ENCODE assay signal across 9 cellular contexts in the genomic region with DNA sequence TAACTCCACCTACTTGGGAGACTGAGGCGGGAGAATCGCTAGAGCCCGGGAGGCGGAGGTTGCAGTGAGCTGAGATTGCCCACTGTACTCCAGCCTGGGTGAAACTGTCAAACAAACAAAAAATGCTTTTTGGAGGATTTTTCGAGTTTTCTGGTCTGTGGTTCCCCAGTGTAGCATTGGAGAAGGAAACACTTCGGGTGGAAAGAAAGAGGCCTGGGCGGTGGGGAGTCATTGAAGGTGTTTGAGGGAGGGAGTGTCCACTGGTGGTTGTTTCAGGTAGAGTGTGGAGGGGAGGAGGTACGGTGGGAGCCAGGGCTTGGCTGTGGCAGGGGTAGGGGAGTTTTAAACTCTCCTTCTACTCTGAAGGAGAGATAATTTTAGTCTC. TPM values are rescaled to one million over a fixed set of nuclear protein-coding genes. Genes with fewer than 3 reads are reported as not detected.
DNase-seq lines count a peak whose midpoint lies in the region; ATAC-seq and TF ChIP-seq lines count a peak whose summit lies in the region.
"Had no signal": no experiment of that assay in that cellular context is flagged by ENCODE, and none has a peak within 500 bp of the region (broad histone marks: within the 10 kb centered on the region; RNA-seq: fewer than 3 reads in every experiment).

No MANE protein-coding gene starts in this region.

- intact Hi-C loops in activated T-helper 1 cell treated with anti-CD3 and anti-CD28 coated beads, Interleukin-12 subunit alpha, Interleukin-12 subunit beta, Interleukin-2, Interleukin-4 antibody, amounts not matched to agents 30 ng/mL and 10 ng/mL and 1 ng/mL, durations not matched to agents 14 hours and 24 hours and 36 hours (cut with micrococcal nuclease) = loop anchor here (2.0 kb wide), 1 partner anchor 43 kb away; no protein-coding TSS in a partner anchor

- H3K36me3 Mint-ChIP-seq in activated T-helper 1 cell treated with anti-CD3 and anti-CD28 coated beads, Interleukin-12 subunit alpha, Interleukin-12 subunit beta, Interleukin-2, Interleukin-4 antibody, amounts not matched to agents 30 ng/mL and 10 ng/mL and 1 ng/mL, durations not matched to agents 14 hours and 24 hours and 36 hours (ENCODE audit: low read depth) = peaks cover 24% of the 10 kb centered on the region
- H3K36me3 Mint-ChIP-seq in stimulated activated effector memory CD8-positive, alpha-beta T cell treated with anti-CD3 and anti-CD28 coated beads, Interleukin-12 subunit alpha, Interleukin-12 subunit beta, amount 100 ng/mL, for 72 hours = peaks cover 33% of the 10 kb centered on the region

- no peaks in the 10 kb centered on the region for H3K9me3 ChIP-seq in iPS-15b (ENCODE audit: control insufficient read depth, insufficient read depth, low read length)

- H3K4me1 Mint-ChIP-seq in activated T-helper 1 cell treated with anti-CD3 and anti-CD28 coated beads, Interleukin-12 subunit alpha, Interleukin-12 subunit beta, Interleukin-2, Interleukin-4 antibody, amounts not matched to agents 30 ng/mL and 10 ng/mL and 1 ng/mL, durations not matched to agents 14 hours and 24 hours and 36 hours (ENCODE audit: low read depth) = peaks cover 56% of the 10 kb centered on the region
- H3K4me1 Mint-ChIP-seq in stimulated activated effector memory CD8-positive, alpha-beta T cell treated with anti-CD3 and anti-CD28 coated beads, Interleukin-12 subunit alpha, Interleukin-12 subunit beta, amount 100 ng/mL, for 72 hours = peaks cover 66% of the 10 kb centered on the region

- TF ChIP-seq CTCF in HL-60 (IDR thresholded peaks at IDR 0.05; ENCODE audit: insufficient read depth, low read length) = no peak

- peak overlapping the region; percentile 6 for H3K9ac ChIP-seq in iPS-15b (ENCODE audit: low read depth, low read length)

- H3K27me3 Mint-ChIP-seq in activated T-helper 1 cell treated with anti-CD3 and anti-CD28 coated beads, Interleukin-12 subunit alpha, Interleukin-12 subunit beta, Interleukin-2, Interleukin-4 antibody, amounts not matched to agents 30 ng/mL and 10 ng/mL and 1 ng/mL, durations not matched to agents 14 hours and 24 hours and 36 hours (ENCODE audit: insufficient read depth) = no peaks in the 10 kb centered on the region

- H3K27ac Mint-ChIP-seq in activated T-helper 1 cell treated with anti-CD3 and anti-CD28 coated beads, Interleukin-12 subunit alpha, Interleukin-12 subunit beta, Interleukin-2, Interleukin-4 antibody, amounts not matched to agents 30 ng/mL and 10 ng/mL and 1 ng/mL, durations not matched to agents 14 hours and 24 hours and 36 hours = peak overlapping the region; percentile 98
- H3K27ac Mint-ChIP-seq in stimulated activated effector memory CD8-positive, alpha-beta T cell treated with anti-CD3 and anti-CD28 coated beads, Interleukin-12 subunit alpha, Interleukin-12 subunit beta, amount 100 ng/mL, for 72 hours = peak overlapping the region; percentile 96

- H3K4me1 ChIP-seq in iPS-15b (ENCODE audit: control insufficient read depth, insufficient read depth, low read length) = peaks cover 6% of the 10 kb centered on the region

- peak overlapping the region; percentile 100 for H3K4me3 Mint-ChIP-seq in activated T-helper 1 cell treated with anti-CD3 and anti-CD28 coated beads, Interleukin-12 subunit alpha, Interleukin-12 subunit beta, Interleukin-2, Interleukin-4 antibody, amounts not matched to agents 30 ng/mL and 10 ng/mL and 1 ng/mL, durations not matched to agents 14 hours and 24 hours and 36 hours
- peak overlapping the region; percentile 99 for H3K4me3 Mint-ChIP-seq in stimulated activated effector memory CD8-positive, alpha-beta T cell treated with anti-CD3 and anti-CD28 coated beads, Interleukin-12 subunit alpha, Interleukin-12 subunit beta, amount 100 ng/mL, for 72 hours

- ATAC-seq in stimulated activated effector memory CD8-positive, alpha-beta T cell treated with anti-CD3 and anti-CD28 coated beads, Interleukin-12 subunit alpha, Interleukin-12 subunit beta, amount 100 ng/mL, for 72 hours = no peak
- no peak for ATAC-seq in HG03521 (IDR thresholded peaks at IDR 0.05; ENCODE audit: unreplicated experiment)

- peaks cover 15% of the 10 kb centered on the region for H3K36me3 ChIP-seq in iPS-15b (ENCODE audit: control insufficient read depth, insufficient read depth, low read length)

- H3K27me3 ChIP-seq in HL-60 (ENCODE audit: insufficient read depth, poor library complexity, severe bottlenecking) (no peaks in the 10 kb centered on the region), iPS-15b (ENCODE audit: control insufficient read depth, insufficient read depth, low read length) (no peaks in the 10 kb centered on the region)

- no peaks in the 10 kb centered on the region for H3K9me3 Mint-ChIP-seq in activated T-helper 1 cell treated with anti-CD3 and anti-CD28 coated beads, Interleukin-12 subunit alpha, Interleukin-12 subunit beta, Interleukin-2, Interleukin-4 antibody, amounts not matched to agents 30 ng/mL and 10 ng/mL and 1 ng/mL, durations not matched to agents 14 hours and 24 hours and 36 hours
- no peaks in the 10 kb centered on the region for H3K9me3 Mint-ChIP-seq in stimulated activated effector memory CD8-positive, alpha-beta T cell treated with anti-CD3 and anti-CD28 coated beads, Interleukin-12 subunit alpha, Interleukin-12 subunit beta, amount 100 ng/mL, for 72 hours

- no peak overlapping the region for H3K27ac ChIP-seq in HL-60 (replicated peaks)

- DNase-seq in HL-60 (ENCODE audit: low read depth in 1 of 2, low spot score in 1 of 2) (no peak), SK-N-DZ (ENCODE audit: low spot score) (no peak)
- no peak for DNase-seq in activated T-helper 1 cell treated with anti-CD3 and anti-CD28 coated beads, Interleukin-12 subunit alpha, Interleukin-12 subunit beta, Interleukin-2, Interleukin-4 antibody, amounts not matched to agents 30 ng/mL and 10 ng/mL and 1 ng/mL, durations not matched to agents 14 hours and 24 hours and 36 hours (ENCODE audit: low spot score)
- DNase-seq in stimulated activated effector memory CD8-positive, alpha-beta T cell treated with anti-CD3 and anti-CD28 coated beads, Interleukin-12 subunit alpha, Interleukin-12 subunit beta, amount 100 ng/mL, for 72 hours (ENCODE audit: low spot score in 2 of 2) = no peak
- DNase-seq in stimulated activated CD4-positive, alpha-beta T cell treated with anti-CD3 and anti-CD28 coated beads, Interleukin-12 subunit alpha, Interleukin-12 subunit beta, amount 100 ng/mL, for 4 hours = no peak
- DNase-seq in activated effector memory CD4-positive, alpha-beta T cell treated with anti-CD3 and anti-CD28 coated beads, Interleukin-2, amount 50 U/mL, for 16 hours = no peak
- DNase-seq: GOT3 had no signal

- H3K4me3 ChIP-seq in HL-60 (replicated peaks; ENCODE audit: insufficient read depth, low read length) (peak overlapping the region; percentile 89), iPS-15b (ENCODE audit: low read depth, low read length) (peak overlapping the region; percentile 71)

RNA-seq across cellular contexts. Expression of gene RNF213, which starts 1.2 kb away (rescaled TPM):
- total RNA-seq in activated T-helper 1 cell treated with anti-CD3 and anti-CD28 coated beads, Interleukin-12 subunit alpha, Interleukin-12 subunit beta, Interleukin-2, Interleukin-4 antibody, amounts not matched to agents 30 ng/mL and 10 ng/mL and 1 ng/mL, durations not matched to agents 14 hours and 24 hours and 36 hours = 282 and 290 TPM in 2 replicates
- 12.7 and 12.9 TPM in 2 replicates for polyA plus RNA-seq in SK-N-DZ (2014; cell fraction: cytosol; rRNA removed)
- polyA plus RNA-seq in SK-N-DZ (2014; cell fraction: nucleus; rRNA removed) = 35.2 and 53.9 TPM in 2 replicates

RNA-seq across cellular contexts. Expression of gene SLC26A11, which starts 41.7 kb away (rescaled TPM):
- total RNA-seq in activated T-helper 1 cell treated with anti-CD3 and anti-CD28 coated beads, Interleukin-12 subunit alpha, Interleukin-12 subunit beta, Interleukin-2, Interleukin-4 antibody, amounts not matched to agents 30 ng/mL and 10 ng/mL and 1 ng/mL, durations not matched to agents 14 hours and 24 hours and 36 hours = 5.5 and 5.9 TPM in 2 replicates
- 25.6 and 28.7 TPM in 2 replicates for polyA plus RNA-seq in SK-N-DZ (2014; cell fraction: cytosol; rRNA removed)
- 61.3 and 62.3 TPM in 2 replicates for polyA plus RNA-seq in SK-N-DZ (2014; cell fraction: nucleus; rRNA removed)

RNA-seq across cellular contexts. Expression of gene SGSH, which starts 41.8 kb away (rescaled TPM):
- total RNA-seq in activated T-helper 1 cell treated with anti-CD3 and anti-CD28 coated beads, Interleukin-12 subunit alpha, Interleukin-12 subunit beta, Interleukin-2, Interleukin-4 antibody, amounts not matched to agents 30 ng/mL and 10 ng/mL and 1 ng/mL, durations not matched to agents 14 hours and 24 hours and 36 hours = 20.1 and 22.2 TPM in 2 replicates
- 9.5 and 10.8 TPM in 2 replicates for polyA plus RNA-seq in SK-N-DZ (2014; cell fraction: cytosol; rRNA removed)
- 24.9 and 43.0 TPM in 2 replicates for polyA plus RNA-seq in SK-N-DZ (2014; cell fraction: nucleus; rRNA removed)
